Comparison of ENCODE assay signal across 15 cellular contexts in the genomic region with DNA sequence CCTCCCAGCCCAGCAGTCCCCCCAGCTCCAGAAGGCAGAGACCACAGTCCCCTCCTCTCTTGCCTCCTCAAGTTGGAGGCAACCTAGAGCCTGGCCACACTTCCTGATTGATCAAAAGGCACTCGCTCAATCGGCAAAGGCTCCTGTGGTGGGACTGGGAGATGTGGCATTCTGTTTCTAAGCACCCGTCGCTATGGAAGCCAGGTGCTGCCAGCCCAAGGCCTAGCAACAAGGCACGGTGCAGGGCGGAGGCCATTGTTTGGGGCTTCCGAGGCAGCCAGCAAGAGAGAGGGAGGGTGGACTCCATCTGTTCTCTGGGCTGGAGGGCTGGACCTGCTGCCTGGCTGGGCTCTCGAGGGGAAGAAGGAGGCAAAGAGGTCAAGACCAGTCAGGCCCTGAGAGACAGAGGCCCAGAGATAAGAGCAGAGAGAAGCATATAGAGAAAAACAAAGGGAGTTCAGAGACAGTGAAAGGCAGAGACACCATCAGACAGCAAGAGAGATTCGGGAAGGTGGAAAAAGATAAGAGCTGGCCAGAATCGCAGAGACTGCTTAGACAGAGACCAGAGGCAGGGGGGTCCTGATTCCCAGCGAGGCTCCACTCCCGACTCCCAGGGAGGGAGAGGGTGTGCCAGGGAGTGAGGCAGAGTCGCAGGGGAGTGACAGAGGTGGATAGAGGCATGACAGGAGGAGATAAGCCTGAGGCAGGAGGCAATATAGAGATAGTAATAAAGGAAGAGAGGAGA. TPM values are rescaled to one million over a fixed set of nuclear protein-coding genes. Genes with fewer than 3 reads are reported as not detected.
A peak's percentile ranks its signal among the peaks of the same experiment; 100 is the strongest.
DNase-seq lines count a peak whose midpoint lies in the region; ATAC-seq and TF ChIP-seq lines count a peak whose summit lies in the region.
"Had no signal": no experiment of that assay in that cellular context is flagged by ENCODE, and none has a peak within 500 bp of the region (broad histone marks: within the 10 kb centered on the region; RNA-seq: fewer than 3 reads in every experiment).

No MANE protein-coding gene starts in this region.

- no peak overlapping the region for H3K4me3 Mint-ChIP-seq in endodermal cell
- H3K4me3 Mint-ChIP-seq: activated CD4-positive, alpha-beta memory T cell treated with anti-CD3 and anti-CD28 coated beads, Interleukin-2, amount 10 ng/mL, durations not matched to agents 7 days and 5 days; T-helper 1 cell treated with Interleukin-12 subunit alpha and Interleukin-12 subunit beta and Interleukin-4 antibody, amounts not matched to agents 30 μg/mL and 1 μg/mL, for 36 hours had no signal

- H3K27ac Mint-ChIP-seq in endodermal cell = no peak overlapping the region
- H3K27ac Mint-ChIP-seq: activated CD4-positive, alpha-beta memory T cell treated with anti-CD3 and anti-CD28 coated beads, Interleukin-2, amount 10 ng/mL, durations not matched to agents 7 days and 5 days; T-helper 1 cell treated with Interleukin-12 subunit alpha and Interleukin-12 subunit beta and Interleukin-4 antibody, amounts not matched to agents 30 μg/mL and 1 μg/mL, for 36 hours had no signal

- H3K4me1 Mint-ChIP-seq in endodermal cell = peaks cover 6% of the 10 kb centered on the region
- H3K4me1 Mint-ChIP-seq: activated CD4-positive, alpha-beta memory T cell treated with anti-CD3 and anti-CD28 coated beads, Interleukin-2, amount 10 ng/mL, durations not matched to agents 7 days and 5 days had no signal

- H3K4me3 ChIP-seq in BE2C (ENCODE audit: low read depth, low read length) (no peak overlapping the region), endodermal cell (ENCODE audit: low read length) (no peak overlapping the region), upper lobe of left lung (no peak overlapping the region)
- H3K4me3 ChIP-seq: gastroesophageal sphincter had no signal

- H3K9me3 ChIP-seq in BE2C (no peaks in the 10 kb centered on the region), endodermal cell (ENCODE audit: control insufficient read depth, low read length) (no peaks in the 10 kb centered on the region), upper lobe of left lung (no peaks in the 10 kb centered on the region)
- H3K9me3 ChIP-seq: gastroesophageal sphincter had no signal

- peaks cover 47% of the 10 kb centered on the region for H3K36me3 ChIP-seq in BE2C
- no peaks in the 10 kb centered on the region for H3K36me3 ChIP-seq in endodermal cell (ENCODE audit: control insufficient read depth, insufficient read depth, low read length)
- H3K36me3 ChIP-seq in upper lobe of left lung = no peaks in the 10 kb centered on the region
- H3K36me3 ChIP-seq: gastroesophageal sphincter had no signal

- no peaks in the 10 kb centered on the region for H3K36me3 Mint-ChIP-seq in endodermal cell (ENCODE audit: low read depth)

- ATAC-seq in upper lobe of left lung (ENCODE audit: low FRiP score in 2 of 2) (no peak), HG02571 (IDR thresholded peaks at IDR 0.05; ENCODE audit: unreplicated experiment) (no peak), GM21737 (IDR thresholded peaks at IDR 0.05; ENCODE audit: unreplicated experiment) (no peak)
- ATAC-seq: gastroesophageal sphincter, PC-3 had no signal

- H3K27me3 ChIP-seq in BE2C = no peaks in the 10 kb centered on the region
- no peaks in the 10 kb centered on the region for H3K27me3 ChIP-seq in endodermal cell (ENCODE audit: control insufficient read depth, insufficient read depth, low read length, poor library complexity, severe bottlenecking)
- no peaks in the 10 kb centered on the region for H3K27me3 ChIP-seq in upper lobe of left lung

- no peak for TF ChIP-seq EP300 in upper lobe of left lung (IDR thresholded peaks at IDR 0.05)

- H3K9me3 Mint-ChIP-seq in endodermal cell = no peaks in the 10 kb centered on the region
- H3K9me3 Mint-ChIP-seq: activated CD4-positive, alpha-beta memory T cell treated with anti-CD3 and anti-CD28 coated beads, Interleukin-2, amount 10 ng/mL, durations not matched to agents 7 days and 5 days; T-helper 1 cell treated with Interleukin-12 subunit alpha and Interleukin-12 subunit beta and Interleukin-4 antibody, amounts not matched to agents 30 μg/mL and 1 μg/mL, for 36 hours had no signal

- TF ChIP-seq POLR2A in upper lobe of left lung (IDR thresholded peaks at IDR 0.05) = no peak

- peaks cover 3% of the 10 kb centered on the region for H3K27me3 Mint-ChIP-seq in endodermal cell (ENCODE audit: insufficient read depth)
- H3K27me3 Mint-ChIP-seq: activated CD4-positive, alpha-beta memory T cell treated with anti-CD3 and anti-CD28 coated beads, Interleukin-2, amount 10 ng/mL, durations not matched to agents 7 days and 5 days had no signal

- TF ChIP-seq CTCF in BE2C (IDR thresholded peaks at IDR 0.05; ENCODE audit: low read depth, low read length) (no peak), endodermal cell (conservative IDR thresholded peaks at IDR 0.05) (no peak), upper lobe of left lung (IDR thresholded peaks at IDR 0.05) (no peak)

- WGBS in endodermal cell (ENCODE audit: insufficient coverage in 1 of 2, insufficient read length in 1 of 2), 2 experiments = 50 to 53% methylated on average over 10 to 13 of the region's 13 CpGs
- WGBS in upper lobe of left lung, 2 donors = 62 to 77% methylated on average over 10 to 13 of the region's 13 CpGs

- H3K27ac ChIP-seq in endodermal cell (ENCODE audit: low read depth, low read length) (peak overlapping the region; percentile 87), upper lobe of left lung (no peak overlapping the region)
- H3K27ac ChIP-seq: gastroesophageal sphincter had no signal

- no peak overlapping the region for H3K9ac ChIP-seq in endodermal cell (ENCODE audit: extremely low read depth, low read length, poor library complexity, severe bottlenecking)

- H3K4me1 ChIP-seq in BE2C = peaks cover 35% of the 10 kb centered on the region
- H3K4me1 ChIP-seq in endodermal cell (ENCODE audit: control insufficient read depth, insufficient read depth, low read length) = peaks cover 3% of the 10 kb centered on the region
- no peaks in the 10 kb centered on the region for H3K4me1 ChIP-seq in upper lobe of left lung
- H3K4me1 ChIP-seq: gastroesophageal sphincter had no signal

- peak; percentile 53 for DNase-seq in BE2C
- DNase-seq in NCI-H1092 (lab: John Stamatoyannopoulos, UW) = peak; percentile 87
- peak; percentile 81 for DNase-seq in NCI-H526 treated with DMSO at 0.1 percent for 48 hours (lab: John Stamatoyannopoulos, UW)
- peak; percentile 90 for DNase-seq in endodermal cell
- no peak for DNase-seq in upper lobe of left lung
- no peak for DNase-seq in activated CD8-positive, alpha-beta memory T cell treated with anti-CD3 and anti-CD28 coated beads, Interleukin-2, amount 50 U/mL, for 48 hours
- DNase-seq: activated CD4-positive, alpha-beta memory T cell treated with anti-CD3 and anti-CD28 coated beads, Interleukin-2, amount 10 ng/mL, durations not matched to agents 7 days and 5 days; activated gamma-delta T cell; GOT3; PC-3; stimulated activated CD4-positive, alpha-beta T cell treated with anti-CD3 and anti-CD28 coated beads, Interleukin-1b, Interleukin-23, amount 100 ng/mL, for 48 hours had no signal

RNA-seq across cellular contexts. Expression of gene PDE2A, which starts 21.2 kb away (rescaled TPM):
- polyA plus RNA-seq in BE2C (2012; ENCODE audit: insufficient read depth, insufficient read length, low read depth) = 298 TPM
- total RNA-seq in endodermal cell (10 to 100 TPM in 1 of 2 donors, 1 to 10 TPM in 1; 3.7 to 13.3 TPM), upper lobe of left lung (10 to 100 TPM in 4 of 6 donors, 1 to 10 TPM in 2; 4.7 to 46.1 (median 16.7) TPM)
- polyA plus RNA-seq in endodermal cell (2013, experiment 1 of 2) = 8.9 TPM
- 7.1 TPM for polyA plus RNA-seq in endodermal cell (2013, experiment 2 of 2)

Comparison
In these comparisons a context has a peak if more than half of its experiments do, and no peak if none do; other contexts are left out.
1. DNase-seq: peak in BE2C (single experiment), NCI-H1092 (single experiment), NCI-H526 treated with DMSO at 0.1 percent for 48 hours (single experiment) and endodermal cell (single experiment); none in upper lobe of left lung (0 of 2) and activated CD8-positive, alpha-beta memory T cell treated with anti-CD3 and anti-CD28 coated beads, Interleukin-2, amount 50 U/mL, for 48 hours (single experiment).